Comparison of ENCODE assay signal across 13 cellular contexts in the genomic region with DNA sequence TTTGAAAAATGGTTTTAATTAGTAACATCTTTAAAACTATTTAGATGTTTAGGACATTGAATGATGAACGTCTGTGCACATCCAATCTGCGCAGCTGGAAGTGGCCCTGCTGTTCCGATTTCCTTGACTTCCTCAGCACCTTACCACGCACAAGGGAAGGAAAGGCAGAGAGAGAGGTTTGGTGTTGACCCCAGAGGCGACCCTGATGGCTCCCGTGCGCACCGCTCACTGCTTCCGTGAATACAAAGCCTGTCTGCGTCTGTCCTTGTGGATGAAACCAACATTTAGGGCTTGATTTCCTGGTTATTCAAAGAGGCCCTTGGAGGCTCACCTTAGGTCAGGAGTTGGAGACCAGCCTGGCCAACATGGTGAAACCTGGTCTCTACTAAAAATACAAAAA. TPM values are rescaled to one million over a fixed set of nuclear protein-coding genes. Genes with fewer than 3 reads are reported as not detected.
DNase-seq lines count a peak whose midpoint lies in the region; ATAC-seq, FAIRE-seq and TF ChIP-seq lines count a peak whose summit lies in the region.
"Had no signal": no experiment of that assay in that cellular context is flagged by ENCODE, and none has a peak within 500 bp of the region (broad histone marks: within the 10 kb centered on the region; RNA-seq: fewer than 3 reads in every experiment).

No MANE protein-coding gene starts in this region.

- H3K27me3 ChIP-seq in heart right ventricle (no peaks in the 10 kb centered on the region), neuronal stem cell (ENCODE audit: control insufficient read depth in 3 of 3, insufficient read depth in 3 of 3, low read depth in 1 of 3, low read length in 3 of 3) (no peaks in the 10 kb centered on the region), subcutaneous abdominal adipose tissue (ENCODE audit: control insufficient read depth in 5 of 5, insufficient read depth in 4 of 5, low read length in 5 of 5) (peaks cover 4 to 22% (median 18%) of the 10 kb centered on the region in 5 donors)

- no peak for TF ChIP-seq CTCF in heart right ventricle (IDR thresholded peaks at IDR 0.05)

- H3K27ac ChIP-seq in heart right ventricle: peak overlapping the region in 9 of 10 donors; percentile 50 to 93 (median 79)
- H3K27ac ChIP-seq in neuronal stem cell (replicated peaks; ENCODE audit: low read length): no peak overlapping the region
- H3K27ac ChIP-seq in subcutaneous abdominal adipose tissue (ENCODE audit: low read depth, low read length): peak overlapping the region; percentile 59
- H3K27ac ChIP-seq: BLaER1 treated with 17β-estradiol and CSF1 and Interleukin-3, amounts not matched to agents 10 nM and 100 nM; GM23248 had no signal

- H3K36me3 ChIP-seq in heart right ventricle (peaks cover 0 to 5% (median 0%) of the 10 kb centered on the region in 9 donors), neuronal stem cell (replicated peaks in 1 of 2; ENCODE audit: control insufficient read depth in 2 of 2, insufficient read depth in 2 of 2, low read length in 2 of 2) (peaks cover 0 to 2% of the 10 kb centered on the region in 2 donors), subcutaneous abdominal adipose tissue (ENCODE audit: control insufficient read depth in 5 of 5, insufficient read depth in 5 of 5, low read length in 5 of 5) (peaks cover 0 to 4% (median 0%) of the 10 kb centered on the region in 5 donors)
- H3K36me3 ChIP-seq: BLaER1 treated with 17β-estradiol and CSF1 and Interleukin-3, amounts not matched to agents 10 nM and 100 nM; HAP-1 had no signal

- FAIRE-seq in GM12891 (lab: Jason Lieb, UNC): no peak

- no peak overlapping the region for H3K4me3 ChIP-seq in heart right ventricle
- no peak overlapping the region for H3K4me3 ChIP-seq in neuronal stem cell (ENCODE audit: low read length in 2 of 2)
- no peak overlapping the region for H3K4me3 ChIP-seq in subcutaneous abdominal adipose tissue (ENCODE audit: low read depth in 1 of 5, low read length in 5 of 5)
- H3K4me3 ChIP-seq: BLaER1 treated with 17β-estradiol and CSF1 and Interleukin-3, amounts not matched to agents 10 nM and 100 nM; GM23248; HAP-1 had no signal

- TF ChIP-seq POLR2A in GM12891 (IDR thresholded peaks at IDR 0.05; ENCODE audit: low read depth, low read length): no peak

- WGBS in heart right ventricle, 2 donors: 64 to 80% methylated on average over 10 of the region's 10 CpGs
- no CpG with 5 or more reads among the region's 10 CpGs for WGBS in neuronal stem cell (ENCODE audit: extremely low coverage in 2 of 2, insufficient read length in 2 of 2, insufficient replicate concordance in 1 of 2), 2 donors

- H3K9ac ChIP-seq in neuronal stem cell (ENCODE audit: low read depth, low read length, poor library complexity): no peak overlapping the region
- no peak overlapping the region for H3K9ac ChIP-seq in subcutaneous abdominal adipose tissue (ENCODE audit: low read length in 5 of 5)
- H3K9ac ChIP-seq: BLaER1 treated with 17β-estradiol and CSF1 and Interleukin-3, amounts not matched to agents 10 nM and 100 nM; GM23248 had no signal

- no peak overlapping the region for H3K23ac ChIP-seq in neuronal stem cell (ENCODE audit: low read depth, low read length, poor library complexity)

- H4K8ac ChIP-seq in neuronal stem cell (ENCODE audit: low read depth, low read length): no peak overlapping the region

- H2AFZ ChIP-seq in neuronal stem cell (ENCODE audit: low read length): no peak overlapping the region
- H2AFZ ChIP-seq: GM23248 had no signal

- intact Hi-C loops in heart right ventricle (cut with DNase I): no loop called here
- intact Hi-C loops in cardiac septum (cut with DNase I): no loop called here

- H4K91ac ChIP-seq in neuronal stem cell (ENCODE audit: low read depth, low read length, poor library complexity): no peak overlapping the region

- H2BK120ac ChIP-seq in neuronal stem cell (ENCODE audit: low read depth, low read length): no peak overlapping the region

- H3K79me1 ChIP-seq in neuronal stem cell (ENCODE audit: low read depth, low read length): peaks cover 14% of the 10 kb centered on the region

- H2AK5ac ChIP-seq in neuronal stem cell (ENCODE audit: low read depth, low read length): no peak overlapping the region

- no peak overlapping the region for H3K14ac ChIP-seq in neuronal stem cell (ENCODE audit: low read length)

- no peak overlapping the region for H2BK12ac ChIP-seq in neuronal stem cell (ENCODE audit: low read length)

- no peak overlapping the region for H3K4ac ChIP-seq in neuronal stem cell (ENCODE audit: low read length)

- peak overlapping the region; percentile 27 for H3K18ac ChIP-seq in neuronal stem cell (ENCODE audit: low read length)

- no peak overlapping the region for H3K4me2 ChIP-seq in neuronal stem cell (ENCODE audit: insufficient read depth, low read length, poor library complexity, severe bottlenecking)

- no peaks in the 10 kb centered on the region for H3K9me3 ChIP-seq in heart right ventricle
- peaks cover under 1% of the 10 kb centered on the region in 2 donors for H3K9me3 ChIP-seq in neuronal stem cell (replicated peaks in 1 of 2; ENCODE audit: control insufficient read depth in 2 of 2, insufficient read depth in 1 of 2, low read depth in 1 of 2, low read length in 2 of 2)
- H3K9me3 ChIP-seq in subcutaneous abdominal adipose tissue (ENCODE audit: control insufficient read depth in 5 of 5, low read length in 5 of 5): no peaks in the 10 kb centered on the region
- H3K9me3 ChIP-seq: BLaER1 treated with 17β-estradiol and CSF1 and Interleukin-3, amounts not matched to agents 10 nM and 100 nM; HAP-1 had no signal

- DNase-seq in heart right ventricle (no peak), cardiac septum (ENCODE audit: low spot score) (no peak), neuronal stem cell (ENCODE audit: low spot score) (no peak), HuH-7 (ENCODE audit: low spot score) (no peak), GM12891 (ENCODE audit: insufficient read length, low spot score) (no peak)
- DNase-seq: Calu3; CD8-positive, alpha-beta T cell; GF-D8; GM23248 had no signal

- peaks cover 6 to 31% (median 10%) of the 10 kb centered on the region in 9 donors for H3K4me1 ChIP-seq in heart right ventricle
- peaks cover 10 to 18% of the 10 kb centered on the region in 2 donors for H3K4me1 ChIP-seq in neuronal stem cell (ENCODE audit: control insufficient read depth in 2 of 2, insufficient read depth in 1 of 2, low read depth in 1 of 2, low read length in 2 of 2)
- H3K4me1 ChIP-seq in subcutaneous abdominal adipose tissue (ENCODE audit: control insufficient read depth in 5 of 5, insufficient read depth in 5 of 5, low read length in 5 of 5): peaks cover 0 to 36% (median 2%) of the 10 kb centered on the region in 5 donors
- H3K4me1 ChIP-seq: HAP-1 had no signal

- no peak overlapping the region for H2BK15ac ChIP-seq in neuronal stem cell (ENCODE audit: low read length)

- no peak overlapping the region for H2BK5ac ChIP-seq in neuronal stem cell (ENCODE audit: low read length)

- peak in 3 of 8 donors; percentile 3 to 53 (median 18) for ATAC-seq in heart right ventricle
- ATAC-seq in GM21381 (IDR thresholded peaks at IDR 0.05; ENCODE audit: unreplicated experiment): no peak
- ATAC-seq: CD8-positive, alpha-beta T cell had no signal

TF ChIP-seq in GM12891, 5 proteins besides CTCF, POLR2A, EP300 and RAD21:
- TF ChIP-seq TAF1 (IDR thresholded peaks at IDR 0.05; ENCODE audit: low read depth, low read length) (no peak), POU2F2 (IDR thresholded peaks at IDR 0.05; ENCODE audit: low read depth, low read length) (no peak), PAX5 (IDR thresholded peaks at IDR 0.05; ENCODE audit: insufficient read depth, low read length, severe bottlenecking) (no peak), POLR2AphosphoS5 (IDR thresholded peaks at IDR 0.05; ENCODE audit: low read depth, low read length) (no peak), SPI1 (IDR thresholded peaks at IDR 0.05; ENCODE audit: low read depth, low read length) (no peak)

RNA-seq across cellular contexts. Expression of a gene that starts 8.5 kb away (rescaled TPM):
- total RNA-seq in heart right ventricle (10 to 100 TPM; 29.6 to 99.8 (median 45.3) TPM), cardiac septum (38.9 TPM)
- 10 to 100 TPM; 38.6 to 94.1 TPM for polyA plus RNA-seq in heart right ventricle
- 20.8 TPM for polyA plus RNA-seq in neuronal stem cell (2013, experiment 1 of 2)
- 20.3 TPM for polyA plus RNA-seq in neuronal stem cell (2013, experiment 2 of 2)
- 1.2 TPM for polyA plus RNA-seq in GM12891 (2012; ENCODE audit: low read depth, missing spikeins)
- total RNA-seq: GM23248 had no signal
- polyA plus RNA-seq: GM23248 had no signal
